Comparison of ENCODE assay signal across 14 cellular contexts in genomic region chr6:48067148-48067709, GRCh38. TPM values are rescaled to one million over a fixed set of nuclear protein-coding genes. Genes with fewer than 3 reads are reported as not detected.
"Had no signal": no experiment of that assay in that cellular context is flagged by ENCODE, and none has a peak within 500 bp of the region (broad histone marks: within the 10 kb centered on the region; RNA-seq: fewer than 3 reads in every experiment).

No MANE protein-coding gene starts in this region.

- H3K4me3 ChIP-seq: body of pancreas, ovary, testis had no signal

- H3K27ac ChIP-seq: body of pancreas, left lung, ovary, testis had no signal

- H3K4me1 ChIP-seq: testis had no signal

- H3K9me3 ChIP-seq: body of pancreas, left lung, ovary, testis had no signal

- H3K27me3 ChIP-seq: body of pancreas, ovary, testis had no signal

- DNase-seq: activated CD4-positive, alpha-beta T cell treated with anti-CD3 and anti-CD28 coated beads, Interleukin-2, amount 50 U/mL, for 1 hour; activated naive CD4-positive, alpha-beta T cell treated with anti-CD3 and anti-CD28 coated beads, Interleukin-2, amount 10 ng/mL, durations not matched to agents 7 days and 5 days; body of pancreas; cortex of kidney; effector memory CD4-positive, alpha-beta T cell; left lung; natural killer cell; ovary; stimulated activated CD4-positive, alpha-beta T cell treated with anti-CD3 and anti-CD28 coated beads, Interleukin-15, amount 100 ng/mL, for 24 hours; stimulated activated CD4-positive, alpha-beta T cell treated with anti-CD3 and anti-CD28 coated beads, Interleukin-4, amount 100 ng/mL, for 24 hours; stimulated activated naive CD8-positive, alpha-beta T cell treated with anti-CD3 and anti-CD28 coated beads, Interleukin-15, amount 100 ng/mL, for 72 hours; testis had no signal

- H3K36me3 ChIP-seq: left lung, ovary had no signal

RNA-seq across cellular contexts. Expression of gene PTCHD4, which starts 43.8 kb away (rescaled TPM):
- total RNA-seq: activated T-helper 2 cell treated with anti-CD3 and anti-CD28 coated beads, Interferon-gamma antibody, Interleukin-2, Interleukin-4, amounts not matched to agents 10 μg/mL and 5 μg/mL and 100 μg/mL, durations not matched to agents 14 hours and 24 hours and 36 hours; mucosa of gallbladder; natural killer cell had no signal
